ENCODE assay signal across 17 cellular contexts in genomic region chr2:98708396-98709186, GRCh38. TPM values are rescaled to one million over a fixed set of nuclear protein-coding genes. Genes with fewer than 3 reads are reported as not detected.
DNase-seq lines count a peak whose midpoint lies in the region; ATAC-seq and TF ChIP-seq lines count a peak whose summit lies in the region.
"Had no signal": no experiment of that assay in that cellular context is flagged by ENCODE, and none has a peak within 500 bp of the region (broad histone marks: within the 10 kb centered on the region; RNA-seq: fewer than 3 reads in every experiment).

No MANE protein-coding gene starts in this region.

- no peaks in the 10 kb centered on the region for H3K9me3 Mint-ChIP-seq in activated CD4-positive, alpha-beta memory T cell treated with anti-CD3 and anti-CD28 coated beads for 36 hours
- H3K9me3 Mint-ChIP-seq in activated CD4-positive, alpha-beta memory T cell treated with anti-CD3 and anti-CD28 coated beads, Interleukin-2, amount 10 ng/mL, durations not matched to agents 7 days and 5 days = no peaks in the 10 kb centered on the region
- H3K9me3 Mint-ChIP-seq in effector memory CD8-positive, alpha-beta T cell = no peaks in the 10 kb centered on the region

- no peak overlapping the region for H3K4me3 ChIP-seq in smooth muscle cell
- H3K4me3 ChIP-seq: skin epidermis had no signal

- DNase-seq in activated CD4-positive, alpha-beta memory T cell treated with anti-CD3 and anti-CD28 coated beads for 36 hours = no peak
- DNase-seq in activated CD4-positive, alpha-beta memory T cell treated with anti-CD3 and anti-CD28 coated beads, Interleukin-2, amount 10 ng/mL, durations not matched to agents 7 days and 5 days = no peak
- DNase-seq in KBM-7 (peak; percentile 14), smooth muscle cell (lab: John Stamatoyannopoulos, UW; ENCODE audit: unreplicated experiment) (no peak), hepatic stellate cell (ENCODE audit: low spot score) (no peak)
- no peak for DNase-seq in effector memory CD8-positive, alpha-beta T cell
- DNase-seq in activated effector memory CD4-positive, alpha-beta T cell treated with Interleukin-2 at 50 U/mL for 16 hours = no peak
- DNase-seq: ACHN; activated CD4-positive, CD25-positive, alpha-beta regulatory T cell treated with anti-CD3 and anti-CD28 coated beads, Interleukin-2, amount 50 U/mL, for 72 hours; activated T-cell treated with anti-CD3 and anti-CD28 coated beads, Interleukin-2, amount 50 U/mL, for 1 hour; Caco-2; IMR-90; left cardiac atrium; MV-4-11; T-helper 2 cell had no signal

- peak overlapping the region; percentile 24 for H2AFZ ChIP-seq in smooth muscle cell (ENCODE audit: low read depth)

- ATAC-seq in effector memory CD8-positive, alpha-beta T cell (replicated peaks) = no peak
- no peak for ATAC-seq in HG02840 (IDR thresholded peaks at IDR 0.05; ENCODE audit: low FRiP score, unreplicated experiment)

- peak overlapping the region; percentile 5 for H3K27ac Mint-ChIP-seq in activated CD4-positive, alpha-beta memory T cell treated with anti-CD3 and anti-CD28 coated beads for 36 hours
- H3K27ac Mint-ChIP-seq in activated CD4-positive, alpha-beta memory T cell treated with anti-CD3 and anti-CD28 coated beads, Interleukin-2, amount 10 ng/mL, durations not matched to agents 7 days and 5 days = no peak overlapping the region
- H3K27ac Mint-ChIP-seq in effector memory CD8-positive, alpha-beta T cell = peak overlapping the region; percentile 47 to 89

- H3K4me2 ChIP-seq in smooth muscle cell = no peak overlapping the region

- H3F3A ChIP-seq in smooth muscle cell (ENCODE audit: low read depth) = peaks cover 3% of the 10 kb centered on the region

- no peak overlapping the region for H3K4me3 Mint-ChIP-seq in activated CD4-positive, alpha-beta memory T cell treated with anti-CD3 and anti-CD28 coated beads for 36 hours
- H3K4me3 Mint-ChIP-seq in activated CD4-positive, alpha-beta memory T cell treated with anti-CD3 and anti-CD28 coated beads, Interleukin-2, amount 10 ng/mL, durations not matched to agents 7 days and 5 days = no peak overlapping the region
- H3K4me3 Mint-ChIP-seq in effector memory CD8-positive, alpha-beta T cell = peak overlapping the region in 1 of 2 donors; percentile 30

- no peaks in the 10 kb centered on the region for H3K36me3 Mint-ChIP-seq in activated CD4-positive, alpha-beta memory T cell treated with anti-CD3 and anti-CD28 coated beads for 36 hours
- peaks cover 48% of the 10 kb centered on the region for H3K36me3 Mint-ChIP-seq in activated CD4-positive, alpha-beta memory T cell treated with anti-CD3 and anti-CD28 coated beads, Interleukin-2, amount 10 ng/mL, durations not matched to agents 7 days and 5 days (ENCODE audit: low read depth)
- H3K36me3 Mint-ChIP-seq in effector memory CD8-positive, alpha-beta T cell (ENCODE audit: insufficient read depth) = peaks cover 4% of the 10 kb centered on the region

- no peaks in the 10 kb centered on the region for H4K20me1 ChIP-seq in smooth muscle cell (ENCODE audit: low read depth)

- no peaks in the 10 kb centered on the region for H3K79me2 ChIP-seq in smooth muscle cell (ENCODE audit: low read depth)

- H3K4me1 ChIP-seq in smooth muscle cell (ENCODE audit: low read depth) = no peaks in the 10 kb centered on the region

- no peak overlapping the region for H3K9ac ChIP-seq in smooth muscle cell (ENCODE audit: low read depth)

- H3K27me3 Mint-ChIP-seq in activated CD4-positive, alpha-beta memory T cell treated with anti-CD3 and anti-CD28 coated beads for 36 hours = no peaks in the 10 kb centered on the region
- no peaks in the 10 kb centered on the region for H3K27me3 Mint-ChIP-seq in activated CD4-positive, alpha-beta memory T cell treated with anti-CD3 and anti-CD28 coated beads, Interleukin-2, amount 10 ng/mL, durations not matched to agents 7 days and 5 days
- no peaks in the 10 kb centered on the region for H3K27me3 Mint-ChIP-seq in effector memory CD8-positive, alpha-beta T cell

- 77% methylated on average over 6 of the region's 6 CpGs for whole genome bisulfite sequencing in smooth muscle cell (ENCODE audit: low lambda C conversion rate)

- H3K36me3 ChIP-seq in smooth muscle cell (ENCODE audit: low read depth) = no peaks in the 10 kb centered on the region

- H3K27me3 ChIP-seq in smooth muscle cell (ENCODE audit: low read depth) = no peaks in the 10 kb centered on the region

- CTCF ChIA-PET in activated CD4-positive, alpha-beta memory T cell treated with anti-CD3 and anti-CD28 coated beads for 36 hours (lab: Charles Lee) = interaction anchor here (0.9 to 1.5 kb wide), 4 partner anchors 22 to 471 kb away, joined by 3 to 5 read pairs (median 4); no protein-coding TSS in a partner anchor
- CTCF ChIA-PET in activated CD4-positive, alpha-beta memory T cell treated with anti-CD3 and anti-CD28 coated beads, Interleukin-2, amount 10 ng/mL, durations not matched to agents 7 days and 5 days (lab: Charles Lee) = interaction anchor here (1.3 kb wide), 1 partner anchor 107 kb away, joined by 3 read pairs; no protein-coding TSS in a partner anchor

- H3K27ac ChIP-seq in smooth muscle cell (ENCODE audit: low read depth) = no peak overlapping the region

- TF ChIP-seq CTCF in smooth muscle cell (IDR thresholded peaks at IDR 0.05; ENCODE audit: borderline replicate concordance, insufficient read depth, poor library complexity, severe bottlenecking) = no peak

- peaks cover 76% of the 10 kb centered on the region for H3K4me1 Mint-ChIP-seq in activated CD4-positive, alpha-beta memory T cell treated with anti-CD3 and anti-CD28 coated beads for 36 hours (ENCODE audit: low read depth)
- H3K4me1 Mint-ChIP-seq in activated CD4-positive, alpha-beta memory T cell treated with anti-CD3 and anti-CD28 coated beads, Interleukin-2, amount 10 ng/mL, durations not matched to agents 7 days and 5 days = peaks cover 53% of the 10 kb centered on the region
- peaks cover 62 to 79% of the 10 kb centered on the region in 2 donors for H3K4me1 Mint-ChIP-seq in effector memory CD8-positive, alpha-beta T cell (ENCODE audit: low read depth in 2 of 2)

- H3K9me3 ChIP-seq in smooth muscle cell (replicated peaks; ENCODE audit: low read depth) = no peaks in the 10 kb centered on the region
- H3K9me3 ChIP-seq: Caco-2 had no signal

- intact Hi-C loops in activated CD4-positive, alpha-beta memory T cell treated with anti-CD3 and anti-CD28 coated beads for 36 hours (cut with micrococcal nuclease) = no loop called here

- in situ Hi-C loops in KBM-7 (cut with MboI; ENCODE audit: low pct_unique_long_range_greater_than_20kb, low sequenced_read_pairs) = no loop called here

- POLR2A ChIA-PET in activated CD4-positive, alpha-beta memory T cell treated with anti-CD3 and anti-CD28 coated beads for 36 hours (lab: Charles Lee) = no interaction called here
- POLR2A ChIA-PET in activated CD4-positive, alpha-beta memory T cell treated with anti-CD3 and anti-CD28 coated beads, Interleukin-2, amount 10 ng/mL, durations not matched to agents 7 days and 5 days (lab: Charles Lee) = interaction anchor here (1.5 kb wide), 1 partner anchor 44 kb away, joined by 3 read pairs; no protein-coding TSS in a partner anchor

RNA-seq across cellular contexts. Expression of gene MGAT4A, which starts 22.3 kb away (rescaled TPM):
- total RNA-seq in activated CD4-positive, alpha-beta memory T cell treated with anti-CD3 and anti-CD28 coated beads for 36 hours = 10 to 100 TPM; 71.9 to 76.7 TPM
- 10 to 100 TPM; 69.8 to 80.6 TPM for total RNA-seq in activated CD4-positive, alpha-beta memory T cell treated with anti-CD3 and anti-CD28 coated beads, Interleukin-2, amount 10 ng/mL, durations not matched to agents 7 days and 5 days
- 3.3 and 8.9 TPM in 2 replicates for total RNA-seq in smooth muscle cell
- polyA plus RNA-seq in smooth muscle cell = 0.12 and 1.4 TPM in 2 replicates
- polyA plus RNA-seq: IMR-90 had no signal
